1 cellular context compared by ENCODE assay signal in the genomic region with DNA sequence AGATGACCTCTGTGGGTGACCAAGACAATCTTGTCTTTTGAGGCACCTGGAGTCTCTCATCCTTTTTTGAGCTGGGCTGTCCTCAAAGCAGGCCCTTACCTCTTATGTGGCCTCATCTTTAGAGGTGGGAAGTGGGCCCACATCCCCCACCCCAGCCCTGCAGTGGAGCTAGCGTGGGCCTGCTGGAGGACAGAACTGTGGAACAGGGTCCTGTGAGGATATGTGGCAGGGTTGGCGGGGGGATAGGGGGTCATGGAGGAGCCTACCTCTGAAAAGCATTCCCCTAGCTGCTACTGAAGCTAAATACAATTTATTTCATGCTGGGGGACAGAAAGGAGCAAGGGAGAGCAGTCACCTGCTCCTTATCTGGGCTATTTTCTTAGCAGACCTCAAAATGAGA.
TF ChIP-seq lines count a peak whose summit lies in the region.

No MANE protein-coding gene starts in this region.

TF ChIP-seq in SK-N-SH treated with all-trans-retinoic acid at 6 μM for 48 hours, 23 proteins besides CTCF, POLR2A, EP300 and RAD21 (continued from another document):
- TF ChIP-seq, protein P1, sequence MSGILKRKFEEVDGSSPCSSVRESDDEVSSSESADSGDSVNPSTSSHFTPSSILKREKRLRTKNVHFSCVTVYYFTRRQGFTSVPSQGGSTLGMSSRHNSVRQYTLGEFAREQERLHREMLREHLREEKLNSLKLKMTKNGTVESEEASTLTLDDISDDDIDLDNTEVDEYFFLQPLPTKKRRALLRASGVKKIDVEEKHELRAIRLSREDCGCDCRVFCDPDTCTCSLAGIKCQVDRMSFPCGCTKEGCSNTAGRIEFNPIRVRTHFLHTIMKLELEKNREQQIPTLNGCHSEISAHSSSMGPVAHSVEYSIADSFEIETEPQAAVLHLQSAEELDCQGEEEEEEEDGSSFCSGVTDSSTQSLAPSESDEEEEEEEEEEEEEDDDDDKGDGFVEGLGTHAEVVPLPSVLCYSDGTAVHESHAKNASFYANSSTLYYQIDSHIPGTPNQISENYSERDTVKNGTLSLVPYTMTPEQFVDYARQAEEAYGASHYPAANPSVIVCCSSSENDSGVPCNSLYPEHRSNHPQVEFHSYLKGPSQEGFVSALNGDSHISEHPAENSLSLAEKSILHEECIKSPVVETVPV (CRISPR knock-in tag; IDR thresholded peaks at IDR 0.05): no peak
- TF ChIP-seq, protein P2, sequence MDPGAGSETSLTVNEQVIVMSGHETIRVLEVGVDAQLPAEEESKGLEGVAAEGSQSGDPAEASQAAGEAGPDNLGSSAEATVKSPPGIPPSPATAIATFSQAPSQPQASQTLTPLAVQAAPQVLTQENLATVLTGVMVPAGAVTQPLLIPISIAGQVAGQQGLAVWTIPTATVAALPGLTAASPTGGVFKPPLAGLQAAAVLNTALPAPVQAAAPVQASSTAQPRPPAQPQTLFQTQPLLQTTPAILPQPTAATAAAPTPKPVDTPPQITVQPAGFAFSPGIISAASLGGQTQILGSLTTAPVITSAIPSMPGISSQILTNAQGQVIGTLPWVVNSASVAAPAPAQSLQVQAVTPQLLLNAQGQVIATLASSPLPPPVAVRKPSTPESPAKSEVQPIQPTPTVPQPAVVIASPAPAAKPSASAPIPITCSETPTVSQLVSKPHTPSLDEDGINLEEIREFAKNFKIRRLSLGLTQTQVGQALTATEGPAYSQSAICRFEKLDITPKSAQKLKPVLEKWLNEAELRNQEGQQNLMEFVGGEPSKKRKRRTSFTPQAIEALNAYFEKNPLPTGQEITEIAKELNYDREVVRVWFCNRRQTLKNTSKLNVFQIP (CRISPR knock-in tag; IDR thresholded peaks at IDR 0.05; ENCODE audit: borderline replicate concordance, low read depth): no peak
- no peak for TF ChIP-seq SNAI2 (CRISPR knock-in tag; IDR thresholded peaks at IDR 0.05)
- no peak for TF ChIP-seq ZNF8 (CRISPR knock-in tag; IDR thresholded peaks at IDR 0.05)
- no peak for TF ChIP-seq CSDC2 (CRISPR knock-in tag; IDR thresholded peaks at IDR 0.05)
- TF ChIP-seq, protein P3, sequence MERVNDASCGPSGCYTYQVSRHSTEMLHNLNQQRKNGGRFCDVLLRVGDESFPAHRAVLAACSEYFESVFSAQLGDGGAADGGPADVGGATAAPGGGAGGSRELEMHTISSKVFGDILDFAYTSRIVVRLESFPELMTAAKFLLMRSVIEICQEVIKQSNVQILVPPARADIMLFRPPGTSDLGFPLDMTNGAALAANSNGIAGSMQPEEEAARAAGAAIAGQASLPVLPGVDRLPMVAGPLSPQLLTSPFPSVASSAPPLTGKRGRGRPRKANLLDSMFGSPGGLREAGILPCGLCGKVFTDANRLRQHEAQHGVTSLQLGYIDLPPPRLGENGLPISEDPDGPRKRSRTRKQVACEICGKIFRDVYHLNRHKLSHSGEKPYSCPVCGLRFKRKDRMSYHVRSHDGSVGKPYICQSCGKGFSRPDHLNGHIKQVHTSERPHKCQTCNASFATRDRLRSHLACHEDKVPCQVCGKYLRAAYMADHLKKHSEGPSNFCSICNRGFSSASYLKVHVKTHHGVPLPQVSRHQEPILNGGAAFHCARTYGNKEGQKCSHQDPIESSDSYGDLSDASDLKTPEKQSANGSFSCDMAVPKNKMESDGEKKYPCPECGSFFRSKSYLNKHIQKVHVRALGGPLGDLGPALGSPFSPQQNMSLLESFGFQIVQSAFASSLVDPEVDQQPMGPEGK (CRISPR knock-in tag; IDR thresholded peaks at IDR 0.05; ENCODE audit: borderline replicate concordance): no peak
- TF ChIP-seq ESRRG (CRISPR knock-in tag; IDR thresholded peaks at IDR 0.05): no peak
